Comparison of ENCODE assay signal across 20 cellular contexts in the genomic region with DNA sequence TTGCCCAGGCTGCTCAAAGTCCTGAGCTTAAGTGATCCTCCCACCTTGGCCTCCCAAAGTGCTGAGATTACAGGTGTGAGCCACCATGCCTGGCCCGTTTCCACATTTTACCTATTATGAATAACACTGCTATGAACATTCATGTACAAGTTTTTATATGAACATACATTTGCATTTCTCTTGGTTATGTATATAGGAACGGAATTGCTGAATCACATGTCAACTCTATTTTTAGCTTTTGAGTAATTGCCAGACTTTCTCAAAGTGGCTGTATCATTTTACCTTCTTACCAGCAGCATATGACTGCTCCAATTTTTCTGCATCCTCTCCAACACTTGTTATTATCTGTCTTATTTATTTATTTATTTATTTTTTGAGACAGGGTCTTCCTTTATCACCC. TPM values are rescaled to one million over a fixed set of nuclear protein-coding genes. Genes with fewer than 3 reads are reported as not detected.
A peak's percentile ranks its signal among the peaks of the same experiment; 100 is the strongest.
DNase-seq lines count a peak whose midpoint lies in the region; ATAC-seq, FAIRE-seq and TF ChIP-seq lines count a peak whose summit lies in the region.
"Had no signal": no experiment of that assay in that cellular context is flagged by ENCODE, and none has a peak within 500 bp of the region (broad histone marks: within the 10 kb centered on the region; RNA-seq: fewer than 3 reads in every experiment).

No MANE protein-coding gene starts in this region.

- no peak for FAIRE-seq in K562 (lab: Jason Lieb, UNC)
- FAIRE-seq: A204.1, GM12891 had no signal

- no peaks in the 10 kb centered on the region for H3K79me2 ChIP-seq in SK-N-SH (ENCODE audit: insufficient read depth)
- H3K79me2 ChIP-seq in K562 (ENCODE audit: control insufficient read depth, insufficient read depth, low read length) = no peaks in the 10 kb centered on the region

- in situ Hi-C loops in K562 (cut with MboI) = loop anchor here (25.0 kb wide), 1 partner anchor 428 kb away; no protein-coding TSS in a partner anchor

- peaks cover 0 to 36% of the 10 kb centered on the region in 2 donors for H3K27me3 Mint-ChIP-seq in effector memory CD8-positive, alpha-beta T cell
- H3K27me3 Mint-ChIP-seq: CD4-positive, alpha-beta T cell had no signal

- H3K9me3 Mint-ChIP-seq in effector memory CD8-positive, alpha-beta T cell = no peaks in the 10 kb centered on the region
- H3K9me3 Mint-ChIP-seq: CD4-positive, alpha-beta T cell; GM23338 had no signal

- H3K36me3 ChIP-seq in SK-N-SH (replicated peaks in 1 of 2; ENCODE audit: control insufficient read depth in 1 of 2, insufficient read depth in 2 of 2, low read length in 1 of 2) (no peaks in the 10 kb centered on the region), K562 (ENCODE audit: control insufficient read depth, insufficient read depth, low read length) (no peaks in the 10 kb centered on the region)
- H3K36me3 ChIP-seq: BE2C had no signal

- no TSS peak for BruUV-seq in K562 (replicated peaks; lab: Mats Ljungman, UMichigan)

- H3K9me2 ChIP-seq in SK-N-SH = no peaks in the 10 kb centered on the region

- no peak for TF ChIP-seq POLR2A in K562 (conservative IDR thresholded peaks at IDR 0.05)

- no peaks in the 10 kb centered on the region for H3K9me3 ChIP-seq in SK-N-SH
- no peaks in the 10 kb centered on the region for H3K9me3 ChIP-seq in K562 (replicated peaks; ENCODE audit: control insufficient read depth, insufficient read depth, low read depth, low read length)
- H3K9me3 ChIP-seq: BE2C, Caco-2 had no signal

- H3K4me3 ChIP-seq in SK-N-SH (ENCODE audit: low read depth in 2 of 2, low read length in 1 of 2) (no peak overlapping the region), K562 (no peak overlapping the region)
- H3K4me3 ChIP-seq: GM23338 had no signal

- CTCF ChIA-PET in SK-N-SH (lab: Yijun Ruan, JAX) = no interaction called here
- CTCF ChIA-PET in K562 (lab: Yijun Ruan, JAX; ENCODE audit: low intra/inter-chr PET ratio) = no interaction called here

- H3K9ac ChIP-seq in SK-N-SH (no peak overlapping the region), K562 (ENCODE audit: insufficient read depth in 1 of 2, low read depth in 2 of 2, low read length in 2 of 2) (no peak overlapping the region)

- H3K4me1 ChIP-seq in SK-N-SH (ENCODE audit: control insufficient read depth in 1 of 2, insufficient read depth in 2 of 2, low read depth in 1 of 2, low read length in 1 of 2) (no peaks in the 10 kb centered on the region), K562 (replicated peaks in 1 of 2; ENCODE audit: control insufficient read depth in 2 of 2, insufficient read depth in 2 of 2, low read length in 2 of 2) (peaks cover 9 to 14% of the 10 kb centered on the region in 2 experiments; a peak in 4 of 5 replicates)
- H3K4me1 ChIP-seq: BE2C, Caco-2 had no signal

- H2AFZ ChIP-seq in SK-N-SH (ENCODE audit: low read depth) = no peak overlapping the region
- H2AFZ ChIP-seq in K562 (ENCODE audit: low read depth, low read length) = no peak overlapping the region
- H2AFZ ChIP-seq: GM23338 had no signal

- H3K4me3 Mint-ChIP-seq in effector memory CD8-positive, alpha-beta T cell = no peak overlapping the region
- H3K4me3 Mint-ChIP-seq: CD4-positive, alpha-beta T cell; GM23338 had no signal

- TF ChIP-seq RAD21 in SK-N-SH (IDR thresholded peaks at IDR 0.05; ENCODE audit: low read length) (no peak), K562 (CRISPR knock-in tag; conservative IDR thresholded peaks at IDR 0.05 in 1 of 2, IDR thresholded peaks at IDR 0.05 in 1 of 2) (no peak)

- ATAC-seq in SK-N-SH treated with all-trans-retinoic acid at 6 μM for 48 hours (0 out of 3 replicates have a peak, but pooled peaks have one; percentile 26), K562 (no peak)
- no peak for ATAC-seq in effector memory CD8-positive, alpha-beta T cell (replicated peaks)
- ATAC-seq: GM23338, PC-3 had no signal

- no peaks in the 10 kb centered on the region for H3K36me3 Mint-ChIP-seq in effector memory CD8-positive, alpha-beta T cell (ENCODE audit: insufficient read depth)

- H3K4me2 ChIP-seq in SK-N-SH (no peak overlapping the region), K562 (ENCODE audit: insufficient read depth, low read length) (no peak overlapping the region)
- H3K4me2 ChIP-seq: GM23338 had no signal

- H3K4me1 Mint-ChIP-seq in effector memory CD8-positive, alpha-beta T cell (ENCODE audit: low read depth in 2 of 2) = no peaks in the 10 kb centered on the region

- no peak overlapping the region for H3K27ac ChIP-seq in SK-N-SH (ENCODE audit: low read depth in 2 of 2, low read length in 1 of 2)
- H3K27ac ChIP-seq in K562 (ENCODE audit: extremely low read depth, low read depth, low read length) = no peak overlapping the region

- no peak for TF ChIP-seq CTCF in SK-N-SH (IDR thresholded peaks at IDR 0.05)
- no peak for TF ChIP-seq CTCF in K562 (IDR thresholded peaks at IDR 0.05 in 2 of 3, conservative IDR thresholded peaks at IDR 0.05 in 1 of 3; ENCODE audit: insufficient read depth in 2 of 3, low read depth in 1 of 3, low read length in 3 of 3)

- intact Hi-C loops in K562 (cut with micrococcal nuclease) = no loop called here

- TF ChIP-seq EP300 in SK-N-SH (IDR thresholded peaks at IDR 0.05; ENCODE audit: borderline replicate concordance in 1 of 2, low read depth in 1 of 2, low read length in 1 of 2) (no peak), K562 (IDR thresholded peaks at IDR 0.05; ENCODE audit: low read length) (no peak)

- H4K20me1 ChIP-seq in SK-N-SH (ENCODE audit: insufficient read depth) = no peaks in the 10 kb centered on the region
- no peaks in the 10 kb centered on the region for H4K20me1 ChIP-seq in K562 (replicated peaks; ENCODE audit: control insufficient read depth, insufficient read depth, low read length)

- no peak for DNase-seq in SK-N-SH
- peak; percentile 32 for DNase-seq in stimulated activated CD4-positive, alpha-beta T cell treated with anti-CD3 and anti-CD28 coated beads, Interleukin-1b, Interleukin-23, amount 100 ng/mL, for 48 hours
- no peak for DNase-seq in stimulated activated CD4-positive, alpha-beta T cell treated with anti-CD3 and anti-CD28 coated beads, Interleukin-12 subunit alpha, Interleukin-12 subunit beta, amount 100 ng/mL, for 4 hours
- DNase-seq in K562 (ENCODE audit: extremely low read depth in 1 of 4, low spot score in 3 of 4) = no peak
- peak; percentile 37 for DNase-seq in iris pigment epithelial cell (ENCODE audit: low read depth)
- no peak for DNase-seq in effector memory CD8-positive, alpha-beta T cell
- no peak for DNase-seq in dedifferentiated amniotic fluid mesenchymal stem cell (ENCODE audit: extremely low spot score)
- DNase-seq: BE2C; Caco-2; CD4-positive, alpha-beta T cell; EL; HCEC 1CT; NCI-H1417 treated with DMSO at 0.1 percent for 48 hours; NCI-H187 treated with DMSO at 0.1 percent for 48 hours; NCI-H526; PC-3 had no signal

- POLR2A ChIA-PET in SK-N-SH (lab: Yijun Ruan, JAX) (no interaction called here), K562 (lab: Yijun Ruan, JAX) (interaction anchor here (1.1 kb wide), 1 partner anchor 11 kb away, joined by 4 read pairs; no protein-coding TSS in a partner anchor)

- H3F3A ChIP-seq in SK-N-SH (replicated peaks; ENCODE audit: insufficient read depth) = peaks cover 5% of the 10 kb centered on the region

- 54% methylated on average over 2 of the region's 2 CpGs for WGBS in SK-N-SH (ENCODE audit: low lambda C conversion rate)
- 54% methylated on average over 2 of the region's 2 CpGs for WGBS in K562 (ENCODE audit: insufficient coverage, low coverage, missing lambda C conversion rate)

- H3K27me3 ChIP-seq in SK-N-SH (ENCODE audit: insufficient read depth) (no peaks in the 10 kb centered on the region), K562 (ENCODE audit: control insufficient read depth in 2 of 2, insufficient read depth in 2 of 2, low read length in 2 of 2) (no peaks in the 10 kb centered on the region)
- H3K27me3 ChIP-seq: BE2C had no signal

- H3K9me1 ChIP-seq in K562 (ENCODE audit: control insufficient read depth, insufficient read depth, low read length) = no peaks in the 10 kb centered on the region

- no peak overlapping the region for H3K27ac Mint-ChIP-seq in effector memory CD8-positive, alpha-beta T cell
- H3K27ac Mint-ChIP-seq: CD4-positive, alpha-beta T cell; GM23338 had no signal

RNA-seq across cellular contexts. Expression of a gene that starts 2.7 kb away (rescaled TPM):
- polyA plus RNA-seq in SK-N-SH (2012; rRNA removed) (0.10 TPM in 1 of 2 replicates, not detected in the other), K562 (2011; rRNA removed) (0.04 and 0.17 TPM in 2 replicates), K562 (2014; fragmentation: Illumina TruSeq; extraction: Trizol) (0.15 TPM in 1 of 2 replicates, not detected in the other), K562 (2014; fragmentation: Nextera tagmentation; extraction: Ambion mirVana) (under 1 TPM in 1 of 2 experiments, not detected in 1; 0.10 TPM), K562 (2014; rRNA removed) (0.28 and 0.36 TPM in 2 replicates)
- 0.08 TPM in 2 replicates for polyA plus RNA-seq in SK-N-SH (2012; cell fraction: cytosol; rRNA removed)
- polyA plus RNA-seq in SK-N-SH (2012; cell fraction: nucleus; rRNA removed) = 0.05 and 0.18 TPM in 2 replicates
- total RNA-seq in K562 (2011; cell fraction: chromatin; rRNA removed; ENCODE audit: low replicate concordance) = 0.19 and 0.77 TPM in 2 replicates
- 0.33 and 0.53 TPM in 2 replicates for total RNA-seq in K562 (2011; cell fraction: nucleolus; rRNA removed)
- total RNA-seq in K562 (2011; cell fraction: nucleoplasm; rRNA removed) = 0.22 TPM in 1 of 2 replicates, not detected in the other
- total RNA-seq in K562 (2014; rRNA removed) (0.08 TPM in 1 of 2 replicates, not detected in the other), K562 (2014; rRNA removed; fragmentation: Illumina TruSeq; extraction: Trizol) (0.11 and 0.13 TPM in 2 replicates), K562 (2015; rRNA removed; fragmentation: Illumina TruSeq; extraction: Trizol) (0.11 TPM in 1 of 2 replicates, not detected in the other), K562 (2021) (0.13 TPM in 1 of 2 replicates, not detected in the other)
- polyA plus RNA-seq in K562 (2011; cell fraction: cytosol; rRNA removed) = 0.07 and 0.25 TPM in 2 replicates
- polyA plus RNA-seq in K562 (2011; cell fraction: nucleus; rRNA removed) = 0.17 and 0.87 TPM in 2 replicates
- polyA plus RNA-seq in K562 (2012) = 0.12 and 0.26 TPM in 2 replicates
- not detected in 2 replicates for polyA minus RNA-seq in K562 (2011; rRNA and poly(A)+ RNA removed)
- not detected in 2 replicates for polyA minus RNA-seq in K562 (2011; cell fraction: cytosol; rRNA and poly(A)+ RNA removed)
- polyA minus RNA-seq in K562 (2011; cell fraction: nucleus; rRNA and poly(A)+ RNA removed) = not detected in 2 replicates
- total RNA-seq: Caco-2; CD4-positive, alpha-beta T cell; PC-3 had no signal
- polyA plus RNA-seq: GM23338 had no signal

RNA-seq across cellular contexts. Expression of a gene that starts 6.0 kb away (rescaled TPM):
- polyA plus RNA-seq in SK-N-SH (2012; rRNA removed) (100.0 and 116 TPM in 2 replicates), K562 (2011; rRNA removed) (81.8 and 85.4 TPM in 2 replicates), K562 (2014; fragmentation: Illumina TruSeq; extraction: Trizol) (92.9 and 93.7 TPM in 2 replicates), K562 (2014; fragmentation: Nextera tagmentation; extraction: Ambion mirVana) (10 to 100 TPM; 22.7 to 30.6 TPM), K562 (2014; rRNA removed) (107 and 118 TPM in 2 replicates)
- polyA plus RNA-seq in SK-N-SH (2012; cell fraction: cytosol; rRNA removed) = 87.0 and 99.7 TPM in 2 replicates
- 84.0 and 90.1 TPM in 2 replicates for polyA plus RNA-seq in SK-N-SH (2012; cell fraction: nucleus; rRNA removed)
- total RNA-seq in K562 (2011; cell fraction: chromatin; rRNA removed; ENCODE audit: low replicate concordance) = 80.1 and 150 TPM in 2 replicates
- 98.0 and 100 TPM in 2 replicates for total RNA-seq in K562 (2011; cell fraction: nucleolus; rRNA removed)
- total RNA-seq in K562 (2011; cell fraction: nucleoplasm; rRNA removed) = 86.6 and 88.1 TPM in 2 replicates
- total RNA-seq in K562 (2014; rRNA removed) (82.8 and 105 TPM in 2 replicates), K562 (2014; rRNA removed; fragmentation: Illumina TruSeq; extraction: Trizol) (58.6 and 62.1 TPM in 2 replicates), K562 (2015; rRNA removed; fragmentation: Illumina TruSeq; extraction: Trizol) (77.6 and 79.2 TPM in 2 replicates), K562 (2021) (71.9 and 72.5 TPM in 2 replicates)
- 92.3 and 104 TPM in 2 replicates for polyA plus RNA-seq in K562 (2011; cell fraction: cytosol; rRNA removed)
- polyA plus RNA-seq in K562 (2011; cell fraction: nucleus; rRNA removed) = 65.6 and 71.5 TPM in 2 replicates
- 75.2 and 79.0 TPM in 2 replicates for polyA plus RNA-seq in K562 (2012)
- polyA minus RNA-seq in K562 (2011; rRNA and poly(A)+ RNA removed) = 70.5 and 74.7 TPM in 2 replicates
- 45.0 and 45.3 TPM in 2 replicates for polyA minus RNA-seq in K562 (2011; cell fraction: cytosol; rRNA and poly(A)+ RNA removed)
- polyA minus RNA-seq in K562 (2011; cell fraction: nucleus; rRNA and poly(A)+ RNA removed) = 31.8 and 51.9 TPM in 2 replicates

Comparison
In these comparisons a context has a peak if more than half of its experiments do, and no peak if none do; other contexts are left out.
1. DNase-seq: peak in stimulated activated CD4-positive, alpha-beta T cell treated with anti-CD3 and anti-CD28 coated beads, Interleukin-1b, Interleukin-23, amount 100 ng/mL, for 48 hours (single experiment) and iris pigment epithelial cell (single experiment); none in SK-N-SH (single experiment), stimulated activated CD4-positive, alpha-beta T cell treated with anti-CD3 and anti-CD28 coated beads, Interleukin-12 subunit alpha, Interleukin-12 subunit beta, amount 100 ng/mL, for 4 hours (single experiment), K562 (0 of 4), effector memory CD8-positive, alpha-beta T cell (0 of 3) and dedifferentiated amniotic fluid mesenchymal stem cell (single experiment).